1 cellular context compared by ENCODE assay signal in the genomic region with DNA sequence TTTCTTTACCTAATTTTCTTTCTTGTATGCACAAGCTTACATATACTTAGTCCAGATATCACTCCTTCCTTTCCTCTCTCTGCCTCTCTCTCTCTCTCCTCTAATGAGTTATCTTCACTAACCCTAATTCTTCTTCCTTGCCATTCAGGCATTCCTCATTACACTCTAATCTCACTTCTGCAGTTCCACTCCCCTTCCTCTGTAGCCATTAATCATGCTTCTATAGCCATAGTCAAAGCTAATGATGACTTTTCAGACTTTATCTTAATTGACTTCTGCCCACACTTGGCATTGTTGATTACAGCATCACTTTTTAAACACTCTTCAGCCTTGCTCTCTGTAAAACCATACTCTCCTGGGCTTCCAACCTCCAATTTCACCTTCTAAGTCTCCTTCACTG.
A peak's percentile ranks its signal among the peaks of the same experiment; 100 is the strongest.
TF ChIP-seq lines count a peak whose summit lies in the region.

No MANE protein-coding gene starts in this region.

TF ChIP-seq in K562, 482 proteins besides CTCF, POLR2A, EP300 and RAD21 (continued from another document and continues in another):
- TF ChIP-seq CHAMP1 (IDR thresholded peaks at IDR 0.05), result no peak
- TF ChIP-seq CHD4 (IDR thresholded peaks at IDR 0.05; ENCODE audit: insufficient read depth, insufficient replicate concordance, low read depth, low read length, poor library complexity, severe bottlenecking), result no peak
- TF ChIP-seq, protein P1, sequence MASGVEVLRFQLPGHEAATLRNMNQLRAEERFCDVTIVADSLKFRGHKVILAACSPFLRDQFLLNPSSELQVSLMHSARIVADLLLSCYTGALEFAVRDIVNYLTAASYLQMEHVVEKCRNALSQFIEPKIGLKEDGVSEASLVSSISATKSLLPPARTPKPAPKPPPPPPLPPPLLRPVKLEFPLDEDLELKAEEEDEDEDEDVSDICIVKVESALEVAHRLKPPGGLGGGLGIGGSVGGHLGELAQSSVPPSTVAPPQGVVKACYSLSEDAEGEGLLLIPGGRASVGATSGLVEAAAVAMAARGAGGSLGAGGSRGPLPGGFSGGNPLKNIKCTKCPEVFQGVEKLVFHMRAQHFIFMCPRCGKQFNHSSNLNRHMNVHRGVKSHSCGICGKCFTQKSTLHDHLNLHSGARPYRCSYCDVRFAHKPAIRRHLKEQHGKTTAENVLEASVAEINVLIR (CRISPR knock-in tag; IDR thresholded peaks at IDR 0.05), result no peak
- no peak for TF ChIP-seq HNRNPK (IDR thresholded peaks at IDR 0.05; ENCODE audit: low read depth, low read length, poor library complexity, severe bottlenecking)
- peak in 1 of 2 experiments; percentile 89; a peak in 2 of 4 replicates for TF ChIP-seq RCOR1 (IDR thresholded peaks at IDR 0.05; ENCODE audit: borderline replicate concordance in 1 of 2, low read depth in 2 of 2, low read length in 2 of 2)
- no peak for TF ChIP-seq SP2 (IDR thresholded peaks at IDR 0.05; ENCODE audit: extremely low read depth, low read depth, low read length, poor library complexity, severe bottlenecking)
- TF ChIP-seq, protein P2, sequence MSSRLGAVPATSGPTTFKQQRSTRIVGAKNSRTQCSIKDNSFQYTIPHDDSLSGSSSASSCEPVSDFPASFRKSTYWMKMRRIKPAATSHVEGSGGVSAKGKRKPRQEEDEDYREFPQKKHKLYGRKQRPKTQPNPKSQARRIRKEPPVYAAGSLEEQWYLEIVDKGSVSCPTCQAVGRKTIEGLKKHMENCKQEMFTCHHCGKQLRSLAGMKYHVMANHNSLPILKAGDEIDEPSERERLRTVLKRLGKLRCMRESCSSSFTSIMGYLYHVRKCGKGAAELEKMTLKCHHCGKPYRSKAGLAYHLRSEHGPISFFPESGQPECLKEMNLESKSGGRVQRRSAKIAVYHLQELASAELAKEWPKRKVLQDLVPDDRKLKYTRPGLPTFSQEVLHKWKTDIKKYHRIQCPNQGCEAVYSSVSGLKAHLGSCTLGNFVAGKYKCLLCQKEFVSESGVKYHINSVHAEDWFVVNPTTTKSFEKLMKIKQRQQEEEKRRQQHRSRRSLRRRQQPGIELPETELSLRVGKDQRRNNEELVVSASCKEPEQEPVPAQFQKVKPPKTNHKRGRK (tag; IDR thresholded peaks at IDR 0.05), result no peak
- TF ChIP-seq MITF (IDR thresholded peaks at IDR 0.05), result no peak
- peak; percentile 34; the same call in 1 of the 2 replicates for TF ChIP-seq JUND (IDR thresholded peaks at IDR 0.05; ENCODE audit: borderline replicate concordance, low read depth, low read length)
- no peak; the same call in 2 of the 3 replicates for TF ChIP-seq JUND (tag; IDR thresholded peaks at IDR 0.05; ENCODE audit: borderline replicate concordance, low read depth, low read length)
- no peak for TF ChIP-seq ZNF830 (CRISPR knock-in tag; IDR thresholded peaks at IDR 0.05)
- TF ChIP-seq, protein P3, sequence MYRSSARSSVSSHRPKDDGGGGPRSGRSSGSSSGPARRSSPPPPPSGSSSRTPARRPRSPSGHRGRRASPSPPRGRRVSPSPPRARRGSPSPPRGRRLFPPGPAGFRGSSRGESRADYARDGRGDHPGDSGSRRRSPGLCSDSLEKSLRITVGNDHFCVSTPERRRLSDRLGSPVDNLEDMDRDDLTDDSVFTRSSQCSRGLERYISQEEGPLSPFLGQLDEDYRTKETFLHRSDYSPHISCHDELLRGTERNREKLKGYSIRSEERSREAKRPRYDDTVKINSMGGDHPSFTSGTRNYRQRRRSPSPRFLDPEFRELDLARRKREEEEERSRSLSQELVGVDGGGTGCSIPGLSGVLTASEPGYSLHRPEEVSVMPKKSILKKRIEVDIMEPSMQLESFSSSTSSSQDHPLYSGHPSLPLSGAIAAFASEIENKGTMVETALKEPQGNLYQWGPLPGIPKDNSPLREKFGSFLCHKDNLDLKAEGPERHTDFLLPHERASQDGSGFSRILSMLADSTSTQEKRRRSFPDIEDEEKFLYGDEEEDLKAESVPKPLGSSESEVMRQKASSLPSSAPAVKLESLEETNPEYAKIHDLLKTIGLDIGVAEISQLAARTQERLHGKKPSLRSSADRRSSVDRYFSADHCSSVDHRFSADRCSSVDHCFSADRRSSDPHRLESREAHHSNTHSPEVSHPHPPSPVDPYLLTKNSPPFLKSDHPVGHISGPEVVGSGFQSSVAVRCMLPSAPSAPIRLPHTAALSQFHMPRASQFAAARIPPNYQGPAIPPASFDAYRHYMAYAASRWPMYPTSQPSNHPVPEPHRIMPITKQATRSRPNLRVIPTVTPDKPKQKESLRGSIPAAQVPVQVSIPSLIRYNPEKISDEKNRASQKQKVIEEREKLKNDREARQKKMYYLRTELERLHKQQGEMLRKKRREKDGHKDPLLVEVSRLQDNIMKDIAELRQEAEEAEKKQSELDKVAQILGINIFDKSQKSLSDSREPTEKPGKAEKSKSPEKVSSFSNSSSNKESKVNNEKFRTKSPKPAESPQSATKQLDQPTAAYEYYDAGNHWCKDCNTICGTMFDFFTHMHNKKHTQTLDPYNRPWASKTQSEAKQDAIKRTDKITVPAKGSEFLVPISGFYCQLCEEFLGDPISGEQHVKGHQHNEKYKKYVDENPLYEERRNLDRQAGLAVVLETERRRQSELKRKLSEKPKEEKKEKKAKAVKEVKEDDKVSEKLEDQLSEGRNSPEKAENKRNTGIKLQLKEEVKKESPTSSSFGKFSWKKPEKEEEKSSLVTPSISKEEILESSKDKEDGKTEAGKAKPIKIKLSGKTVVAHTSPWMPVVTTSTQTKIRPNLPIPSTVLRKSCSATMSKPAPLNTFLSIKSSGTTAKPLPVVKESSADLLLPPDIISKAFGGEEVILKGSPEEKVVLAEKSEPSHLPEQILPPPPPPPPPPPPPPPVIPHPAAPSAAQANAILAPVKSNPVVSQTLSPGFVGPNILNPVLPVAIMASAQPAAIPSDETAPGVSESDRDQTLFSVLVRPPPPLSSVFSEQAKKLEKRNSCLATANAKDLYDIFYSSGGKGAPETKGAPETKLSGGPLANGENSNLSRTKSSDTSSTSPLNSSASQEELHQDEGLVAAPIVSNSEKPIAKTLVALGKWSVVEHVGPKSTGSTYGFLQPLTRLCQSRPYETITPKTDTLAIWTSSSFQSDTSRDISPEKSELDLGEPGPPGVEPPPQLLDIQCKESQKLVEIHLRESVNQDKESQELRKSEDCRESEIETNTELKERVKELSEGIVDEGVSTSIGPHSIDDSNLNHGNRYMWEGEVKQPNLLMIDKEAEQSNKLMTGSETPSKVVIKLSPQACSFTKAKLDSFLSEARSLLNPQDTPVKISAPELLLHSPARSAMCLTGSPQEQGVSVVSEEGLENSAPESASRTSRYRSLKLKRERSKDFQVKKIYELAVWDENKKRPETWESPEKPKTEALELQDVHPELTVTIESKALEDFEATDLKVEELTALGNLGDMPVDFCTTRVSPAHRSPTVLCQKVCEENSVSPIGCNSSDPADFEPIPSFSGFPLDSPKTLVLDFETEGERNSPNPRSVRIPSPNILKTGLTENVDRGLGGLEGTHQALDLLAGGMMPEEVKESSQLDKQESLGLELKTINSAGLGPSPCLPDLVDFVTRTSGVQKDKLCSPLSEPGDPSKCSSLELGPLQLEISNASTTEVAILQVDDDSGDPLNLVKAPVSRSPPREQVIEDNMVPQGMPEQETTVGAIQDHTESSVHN (IDR thresholded peaks at IDR 0.05; ENCODE audit: borderline replicate concordance in 1 of 2, low read depth in 1 of 2), result no peak
- TF ChIP-seq RBFOX2 (IDR thresholded peaks at IDR 0.05; ENCODE audit: low read depth, low read length), result no peak
- TF ChIP-seq NELFE (IDR thresholded peaks at IDR 0.05; ENCODE audit: insufficient read depth, insufficient read length), result no peak
- TF ChIP-seq HMGXB4 (CRISPR knock-in tag; IDR thresholded peaks at IDR 0.05), result no peak
- TF ChIP-seq, protein P4, sequence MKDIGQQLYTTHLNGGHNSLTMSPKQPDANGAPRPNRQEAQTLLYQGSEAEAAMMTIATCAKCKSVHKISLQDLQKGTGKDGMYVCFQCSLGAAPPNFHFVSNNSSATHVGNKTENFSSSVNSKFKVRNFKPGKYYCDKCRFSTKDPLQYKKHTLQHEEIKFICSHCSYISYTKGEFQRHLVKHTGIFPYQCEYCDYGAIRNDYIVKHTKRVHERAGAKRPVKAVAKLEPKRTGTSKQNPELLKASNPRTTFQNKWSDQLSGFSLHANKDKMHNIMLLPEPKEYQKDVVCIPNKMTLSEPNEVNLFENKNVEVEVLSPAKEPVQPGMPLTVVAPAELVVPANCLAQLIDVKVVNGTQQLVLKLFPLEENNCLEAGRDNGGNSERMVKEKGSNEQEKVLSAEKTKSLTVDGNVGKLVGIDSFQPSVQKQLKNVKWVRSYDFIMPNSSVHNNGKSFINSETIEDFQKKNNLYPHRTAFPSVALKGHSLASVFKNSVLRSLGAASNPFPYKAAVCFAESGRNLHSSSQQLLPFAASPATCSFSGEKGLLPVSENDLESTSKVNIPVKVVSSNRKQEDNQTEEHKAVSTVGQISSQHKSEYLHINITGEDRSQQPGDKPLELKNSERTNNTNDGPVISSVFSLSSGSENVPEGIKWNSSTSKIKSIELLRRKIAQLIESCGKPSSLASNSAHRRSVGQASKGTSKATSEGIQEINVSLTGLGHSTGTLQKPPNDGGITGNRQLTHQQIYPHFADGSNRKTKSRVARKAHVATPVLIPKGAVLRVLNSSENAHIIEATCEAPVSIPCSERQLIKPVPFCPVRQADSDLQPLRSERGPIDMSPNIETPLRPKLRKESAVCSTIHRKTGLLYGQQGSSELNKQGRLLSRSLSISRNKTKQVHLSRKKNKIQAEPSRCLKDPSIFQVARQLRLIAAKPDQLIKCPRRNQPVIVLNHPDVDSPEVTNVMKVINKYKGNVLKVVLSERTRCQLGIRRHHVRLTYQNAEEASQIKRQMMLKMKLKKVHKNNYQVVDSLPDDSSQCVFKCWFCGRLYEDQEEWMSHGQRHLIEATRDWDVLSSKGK (CRISPR knock-in tag; IDR thresholded peaks at IDR 0.05), result no peak
- peak; percentile 94 for TF ChIP-seq DPF2 (IDR thresholded peaks at IDR 0.05)
- no peak for TF ChIP-seq MTF1 (CRISPR knock-in tag; IDR thresholded peaks at IDR 0.05; ENCODE audit: borderline replicate concordance)
- no peak for TF ChIP-seq ZHX1 (conservative IDR thresholded peaks at IDR 0.05; ENCODE audit: low read length)
- TF ChIP-seq MYC (IDR thresholded peaks at IDR 0.05; ENCODE audit: low read depth, low read length), result no peak
- TF ChIP-seq MYC (CRISPR knock-in tag; IDR thresholded peaks at IDR 0.05; ENCODE audit: borderline replicate concordance, low read depth), result no peak
- no peak for TF ChIP-seq KLF13 (tag; IDR thresholded peaks at IDR 0.05; ENCODE audit: borderline replicate concordance, low read depth)
